ENCODE assay signal across 8 cellular contexts in genomic region chr21:37366488-37367300, GRCh38. TPM values are rescaled to one million over a fixed set of nuclear protein-coding genes. Genes with fewer than 3 reads are reported as not detected.
DNase-seq lines count a peak whose midpoint lies in the region; ATAC-seq and TF ChIP-seq lines count a peak whose summit lies in the region.

TSS of gene DYRK1A (plus strand) at chr21:37366773. CDS start at chr21:37420375, 53,602 bp downstream.

- no peak for TF ChIP-seq CTCF in C4-2B (conservative IDR thresholded peaks at IDR 0.05)
- no peak for TF ChIP-seq CTCF in left lung (IDR thresholded peaks at IDR 0.05)

- DNase-seq in NCI-H774 (lab: John Stamatoyannopoulos, UW), result peak; percentile 99
- peak; percentile 97 to 98 for DNase-seq in activated CD4-positive, alpha-beta T cell treated with anti-CD3 and anti-CD28 coated beads, Interleukin-2, amount 50 U/mL, for 4 hours
- DNase-seq in dermis blood vessel endothelial cell, result peak; percentile 99
- DNase-seq in left lung, result peak; percentile 98 to 99
- DNase-seq in stimulated activated CD4-positive, alpha-beta T cell treated with anti-CD3 and anti-CD28 coated beads, Interleukin-2, amount 100 ng/mL, for 48 hours, result peak; percentile 95 to 97

- peaks cover 9 to 40% of the 10 kb centered on the region in 2 donors for H3K4me1 ChIP-seq in left lung

- H3K27me3 ChIP-seq in left lung, result no peaks in the 10 kb centered on the region

- no peaks in the 10 kb centered on the region for H3K36me3 ChIP-seq in left lung

- no peaks in the 10 kb centered on the region for H3K9me3 ChIP-seq in left lung

- intact Hi-C loops in left lung (cut with DNase I), result loop anchor here in 1 of 2 donors (10.0 kb wide), 1 partner anchor 102 kb away; the partner anchor contains the start of gene VPS26C

- ATAC-seq in GM19395 (IDR thresholded peaks at IDR 0.05; ENCODE audit: unreplicated experiment) (peak; percentile 68), HG03565 (IDR thresholded peaks at IDR 0.05; ENCODE audit: unreplicated experiment) (peak; percentile 49), left lung (peak; percentile 92)

- H3K27ac ChIP-seq in C4-2B, result peak within 1 kb of the TSS; percentile 99
- peak within 1 kb of the TSS; percentile 100 for H3K27ac ChIP-seq in left lung

- H3K4me3 ChIP-seq in left lung, result peak within 1 kb of the TSS; percentile 79 to 87

RNA-seq across cellular contexts. Expression of gene DYRK1A, which starts in this region (rescaled TPM):
- total RNA-seq in dermis blood vessel endothelial cell, result 75.6 and 94.8 TPM in 2 replicates
- total RNA-seq in left lung, result 10 to 100 TPM; 57.0 to 61.9 TPM

Comparison
In these comparisons a context has a peak if more than half of its experiments do, and no peak if none do; other contexts are left out.
1. Peak in every context shown above with its lines: DNase-seq, ATAC-seq, H3K4me3 ChIP-seq and H3K27ac ChIP-seq.